8 cellular contexts compared by ENCODE assay signal in genomic region chr17:75205037-75205792, GRCh38. TPM values are rescaled to one million over a fixed set of nuclear protein-coding genes. Genes with fewer than 3 reads are reported as not detected.
DNase-seq lines count a peak whose midpoint lies in the region; ATAC-seq and TF ChIP-seq lines count a peak whose summit lies in the region.

Gene NUP85, plus strand, starts transcription at chr17:75205679. Its CDS starts 83 bp downstream, at chr17:75205762.

- in situ Hi-C loops in ACHN (cut with HindIII; ENCODE audit: low pct_ligation_motif_present, low pct_unique_long_range_greater_than_20kb, low sequenced_read_pairs): no loop called here

- H3K27ac Mint-ChIP-seq in chondrocyte (ENCODE audit: unreplicated experiment): peak within 1 kb of the TSS; percentile 100

- H3K4me3 Mint-ChIP-seq in chondrocyte (ENCODE audit: unreplicated experiment): peak within 1 kb of the TSS; percentile 91

- H3K36me3 Mint-ChIP-seq in chondrocyte (ENCODE audit: low read depth): peaks cover 5% of the 10 kb centered on the region

- peaks cover 28% of the 10 kb centered on the region for H3K4me1 Mint-ChIP-seq in chondrocyte (ENCODE audit: low read depth)

- no peaks in the 10 kb centered on the region for H3K36me3 ChIP-seq in kidney epithelial cell (ENCODE audit: control insufficient read depth, insufficient read depth, low read length)

- H3K27me3 ChIP-seq in kidney epithelial cell (ENCODE audit: control insufficient read depth, insufficient read depth, low read length): no peaks in the 10 kb centered on the region

- DNase-seq in ACHN: peak; percentile 96
- DNase-seq in NCI-H510A treated with DMSO at 0.1 percent for 48 hours (lab: John Stamatoyannopoulos, UW): peak; percentile 97
- peak; percentile 90 to 91 for DNase-seq in activated CD4-positive, alpha-beta T cell treated with anti-CD3 and anti-CD28 coated beads for 24 hours (ENCODE audit: low read depth in 2 of 2)
- peak; percentile 97 for DNase-seq in chondrocyte (ENCODE audit: low spot score)
- peak; percentile 67 for DNase-seq in kidney epithelial cell (ENCODE audit: low read depth)
- DNase-seq in stimulated activated CD4-positive, alpha-beta T cell treated with anti-CD3 and anti-CD28 coated beads, Interleukin-15, amount 100 ng/mL, for 24 hours: peak; percentile 96

- TF ChIP-seq CTCF in chondrocyte (IDR thresholded peaks at IDR 0.05): peak; percentile 25
- no peak for TF ChIP-seq CTCF in kidney epithelial cell (IDR thresholded peaks at IDR 0.05; ENCODE audit: insufficient read depth, low read length, poor library complexity, severe bottlenecking)

- peak within 1 kb of the TSS; percentile 96 for H3K4me3 ChIP-seq in kidney epithelial cell (ENCODE audit: low read depth, low read length)

- H3K27me3 Mint-ChIP-seq in chondrocyte (ENCODE audit: low read depth): no peaks in the 10 kb centered on the region

- ATAC-seq in GM19023 (IDR thresholded peaks at IDR 0.05; ENCODE audit: unreplicated experiment) (peak; percentile 80), HG03354 (IDR thresholded peaks at IDR 0.05; ENCODE audit: poor library complexity, severe bottlenecking, unreplicated experiment) (peak; percentile 74)

- no peaks in the 10 kb centered on the region for H3K9me3 Mint-ChIP-seq in chondrocyte (ENCODE audit: low read depth)

RNA-seq across cellular contexts. Expression of gene NUP85, which starts in this region (rescaled TPM):
- total RNA-seq in chondrocyte (36.7 to 63.9 TPM (median 41.3 TPM) in 3 replicates), kidney epithelial cell (33.1 and 37.2 TPM in 2 replicates)

Comparison
In these comparisons a context has a peak if more than half of its experiments do, and no peak if none do; other contexts are left out.
1. Peak in every context shown above with its lines: DNase-seq, ATAC-seq and H3K4me3 ChIP-seq.